19 cellular contexts compared by ENCODE assay signal in the genomic region with DNA sequence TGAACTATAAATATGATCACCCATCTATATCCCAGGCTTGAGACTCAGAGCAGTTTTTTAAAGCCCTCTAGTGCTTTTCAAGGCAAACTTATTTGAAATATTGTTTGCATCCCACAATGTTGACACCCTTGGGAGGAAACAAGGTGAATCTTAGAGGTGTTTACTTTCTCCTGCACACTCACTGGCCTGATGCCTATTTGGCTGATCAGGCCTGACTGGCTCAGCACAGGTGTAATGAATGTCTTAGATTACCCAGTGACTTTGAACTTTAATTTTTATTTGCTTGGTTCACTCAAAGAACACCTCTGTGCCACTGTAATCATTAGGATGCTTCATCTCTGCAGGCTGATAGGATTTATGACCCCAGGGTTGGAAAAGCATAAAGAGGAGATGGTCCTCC.
DNase-seq lines count a peak whose midpoint lies in the region; ATAC-seq and TF ChIP-seq lines count a peak whose summit lies in the region.
"Had no signal": no experiment of that assay in that cellular context is flagged by ENCODE, and none has a peak within 500 bp of the region (broad histone marks: within the 10 kb centered on the region; RNA-seq: fewer than 3 reads in every experiment).

No MANE protein-coding gene starts in this region.

- TF ChIP-seq POLR2A in prostate gland (IDR thresholded peaks at IDR 0.05), result no peak

- no peaks in the 10 kb centered on the region for H3K9me3 ChIP-seq in prostate gland
- H3K9me3 ChIP-seq: MG63 had no signal

- no peak overlapping the region for H3K4me3 Mint-ChIP-seq in stimulated activated memory B cell treated with anti-CD40 and anti-IgM and Interleukin-4, amounts not matched to agents 10 μg/mL and 1 μg/mL and 100 μg/mL, for 72 hours
- H3K4me3 Mint-ChIP-seq: B cell, CD14-positive monocyte had no signal

- H3K27ac ChIP-seq in prostate gland, result no peak overlapping the region
- H3K27ac ChIP-seq: RWPE1 had no signal

- no peaks in the 10 kb centered on the region for H3K4me1 Mint-ChIP-seq in stimulated activated memory B cell treated with anti-CD40 and anti-IgM and Interleukin-4, amounts not matched to agents 10 μg/mL and 1 μg/mL and 100 μg/mL, for 72 hours
- H3K4me1 Mint-ChIP-seq: B cell, CD14-positive monocyte had no signal

- H3K27me3 ChIP-seq in prostate gland (replicated peaks; ENCODE audit: insufficient read depth), result no peaks in the 10 kb centered on the region
- H3K27me3 ChIP-seq: MG63 had no signal

- no peaks in the 10 kb centered on the region for H3K9me3 Mint-ChIP-seq in stimulated activated memory B cell treated with anti-CD40 and anti-IgM and Interleukin-4, amounts not matched to agents 10 μg/mL and 1 μg/mL and 100 μg/mL, for 72 hours

- H3K27me3 Mint-ChIP-seq in stimulated activated memory B cell treated with anti-CD40 and anti-IgM and Interleukin-4, amounts not matched to agents 10 μg/mL and 1 μg/mL and 100 μg/mL, for 72 hours, result no peaks in the 10 kb centered on the region

- no peaks in the 10 kb centered on the region for H3K4me1 ChIP-seq in prostate gland (replicated peaks)

- DNase-seq in NCI-H2029 treated with DMSO at 0.1 percent for 48 hours (lab: John Stamatoyannopoulos, UW), result peak; percentile 76
- no peak for DNase-seq in NCI-H2029 (lab: John Stamatoyannopoulos, UW)
- DNase-seq in DMS53 treated with DMSO at 0.1 percent for 48 hours (lab: John Stamatoyannopoulos, UW; ENCODE audit: unreplicated experiment), result peak; percentile 45
- peak; percentile 29 to 50 for DNase-seq in SHP77 (lab: John Stamatoyannopoulos, UW)
- peak; percentile 60 for DNase-seq in prostate gland (ENCODE audit: low spot score)
- DNase-seq in amygdala (lab: John Stamatoyannopoulos, UW), result no peak
- no peak for DNase-seq in HK-2 (ENCODE audit: unreplicated experiment)
- DNase-seq: DND-41, H7, Kasumi-1, MG63, NCI-H1694, NCI-H524 treated with DMSO at 0.1 percent for 48 hours had no signal

- TF ChIP-seq CTCF in prostate gland (IDR thresholded peaks at IDR 0.05), result no peak

- intact Hi-C loops in prostate gland (cut with DNase I), result no loop called here

- no peak overlapping the region for H3K4me3 ChIP-seq in prostate gland
- H3K4me3 ChIP-seq: GM12878, MG63 had no signal

- no peaks in the 10 kb centered on the region for H3K36me3 Mint-ChIP-seq in stimulated activated memory B cell treated with anti-CD40 and anti-IgM and Interleukin-4, amounts not matched to agents 10 μg/mL and 1 μg/mL and 100 μg/mL, for 72 hours
- H3K36me3 Mint-ChIP-seq: CD14-positive monocyte had no signal

- no peaks in the 10 kb centered on the region for H3K36me3 ChIP-seq in prostate gland
- H3K36me3 ChIP-seq: MG63 had no signal

- ATAC-seq in stimulated activated memory B cell treated with anti-CD40 and anti-IgM and Interleukin-4, amounts not matched to agents 10 μg/mL and 1 μg/mL and 100 μg/mL, for 72 hours, result no peak
- ATAC-seq: GM12878, SK-N-SH treated with all-trans-retinoic acid at 6 μM for 48 hours had no signal

- H3K27ac Mint-ChIP-seq in stimulated activated memory B cell treated with anti-CD40 and anti-IgM and Interleukin-4, amounts not matched to agents 10 μg/mL and 1 μg/mL and 100 μg/mL, for 72 hours, result no peak overlapping the region
- H3K27ac Mint-ChIP-seq: B cell, CD14-positive monocyte had no signal

Comparison
In these comparisons a context has a peak if more than half of its experiments do, and no peak if none do; other contexts are left out.
1. DNase-seq: peak in NCI-H2029 treated with DMSO at 0.1 percent for 48 hours (single experiment), DMS53 treated with DMSO at 0.1 percent for 48 hours (single experiment), SHP77 (2 of 2) and prostate gland (single experiment); none in NCI-H2029 (single experiment), amygdala (0 of 56) and HK-2 (single experiment).